Comparison of ENCODE assay signal across 11 cellular contexts in genomic region chr4:54784188-54784671, GRCh38.
DNase-seq lines count a peak whose midpoint lies in the region; ATAC-seq, FAIRE-seq and TF ChIP-seq lines count a peak whose summit lies in the region.
"Had no signal": no experiment of that assay in that cellular context is flagged by ENCODE, and none has a peak within 500 bp of the region (broad histone marks: within the 10 kb centered on the region; RNA-seq: fewer than 3 reads in every experiment).

No MANE protein-coding gene starts in this region.

- H3K27me3 ChIP-seq in upper lobe of right lung: no peaks in the 10 kb centered on the region

- peaks cover 0 to 2% of the 10 kb centered on the region in 2 donors for H3K27me3 Mint-ChIP-seq in natural killer cell (ENCODE audit: low read depth in 2 of 2)
- H3K27me3 Mint-ChIP-seq: stimulated activated naive CD8-positive, alpha-beta T cell treated with anti-CD3 and anti-CD28 coated beads, Interleukin-15, amount 100 ng/mL, for 72 hours had no signal

- H3K9me3 ChIP-seq in mucosa of descending colon (no peaks in the 10 kb centered on the region), upper lobe of right lung (no peaks in the 10 kb centered on the region)

- no peaks in the 10 kb centered on the region for H3K36me3 ChIP-seq in mucosa of descending colon (ENCODE audit: low read depth)
- H3K36me3 ChIP-seq in upper lobe of right lung: no peaks in the 10 kb centered on the region

- DNase-seq in NCI-H2227 treated with DMSO at 0.1 percent for 48 hours (lab: John Stamatoyannopoulos, UW) (peak; percentile 14), mucosa of descending colon (peak; percentile 58 to 73 (median 72)), upper lobe of right lung (peak; percentile 75), natural killer cell (no peak)
- DNase-seq in activated effector memory CD4-positive, alpha-beta T cell treated with Interleukin-2 at 50 U/mL for 16 hours: no peak
- DNase-seq: activated T-cell treated with anti-CD3 and anti-CD28 coated beads, Interleukin-2, amount 50 U/mL, for 72 hours; NCI-H524; stimulated activated naive CD8-positive, alpha-beta T cell treated with anti-CD3 and anti-CD28 coated beads, Interleukin-15, amount 100 ng/mL, for 72 hours had no signal

- H3K36me3 Mint-ChIP-seq in natural killer cell: no peaks in the 10 kb centered on the region

- no peak overlapping the region for H3K27ac Mint-ChIP-seq in natural killer cell
- H3K27ac Mint-ChIP-seq: activated T-cell treated with anti-CD3 and anti-CD28 coated beads, Interleukin-2, amount 50 U/mL, for 72 hours; stimulated activated naive CD8-positive, alpha-beta T cell treated with anti-CD3 and anti-CD28 coated beads, Interleukin-15, amount 100 ng/mL, for 72 hours had no signal

- TF ChIP-seq CTCF in mucosa of descending colon (IDR thresholded peaks at IDR 0.05): no peak
- no peak for TF ChIP-seq CTCF in upper lobe of right lung (IDR thresholded peaks at IDR 0.05)
- no peak for TF ChIP-seq CTCF in natural killer cell (IDR thresholded peaks at IDR 0.05)

- H3K4me3 ChIP-seq in mucosa of descending colon: no peak overlapping the region
- no peak overlapping the region for H3K4me3 ChIP-seq in upper lobe of right lung

- peaks cover 15% of the 10 kb centered on the region in 2 donors for H3K4me1 Mint-ChIP-seq in natural killer cell
- H3K4me1 Mint-ChIP-seq: stimulated activated naive CD8-positive, alpha-beta T cell treated with anti-CD3 and anti-CD28 coated beads, Interleukin-15, amount 100 ng/mL, for 72 hours had no signal

- H3K4me3 Mint-ChIP-seq in natural killer cell: no peak overlapping the region
- H3K4me3 Mint-ChIP-seq: activated T-cell treated with anti-CD3 and anti-CD28 coated beads, Interleukin-2, amount 50 U/mL, for 72 hours; stimulated activated naive CD8-positive, alpha-beta T cell treated with anti-CD3 and anti-CD28 coated beads, Interleukin-15, amount 100 ng/mL, for 72 hours had no signal

- FAIRE-seq in endometrium (lab: Jason Lieb, UNC): peak; percentile 50

- H3K9me3 Mint-ChIP-seq in natural killer cell: no peaks in the 10 kb centered on the region
- H3K9me3 Mint-ChIP-seq: stimulated activated naive CD8-positive, alpha-beta T cell treated with anti-CD3 and anti-CD28 coated beads, Interleukin-15, amount 100 ng/mL, for 72 hours had no signal

- ATAC-seq in mucosa of descending colon (peak; percentile 71), upper lobe of right lung (peak; percentile 78), natural killer cell (no peak), HG03097 (IDR thresholded peaks at IDR 0.05; ENCODE audit: low FRiP score, unreplicated experiment) (no peak)
- ATAC-seq in activated CD4-positive, CD25-positive, alpha-beta regulatory T cell treated with anti-CD3 and anti-CD28 coated beads, Interleukin-2, amount 50 U/mL, for 24 hours: no peak
- ATAC-seq: activated T-cell treated with anti-CD3 and anti-CD28 coated beads, Interleukin-2, amount 50 U/mL, for 72 hours; stimulated activated naive CD8-positive, alpha-beta T cell treated with anti-CD3 and anti-CD28 coated beads, Interleukin-15, amount 100 ng/mL, for 72 hours had no signal

- no peaks in the 10 kb centered on the region for H3K4me1 ChIP-seq in mucosa of descending colon (ENCODE audit: low read depth)
- H3K4me1 ChIP-seq in upper lobe of right lung: peaks cover 16% of the 10 kb centered on the region

- intact Hi-C loops in mucosa of descending colon (cut with DNase I, micrococcal nuclease): no loop called here
- intact Hi-C loops in upper lobe of right lung (cut with DNase I): no loop called here
- intact Hi-C loops in natural killer cell (cut with micrococcal nuclease): no loop called here

- H3K27ac ChIP-seq in upper lobe of right lung: peak overlapping the region; percentile 64

Comparison
In these comparisons a context has a peak if more than half of its experiments do, and no peak if none do; other contexts are left out.
1. DNase-seq: peak in NCI-H2227 treated with DMSO at 0.1 percent for 48 hours (single experiment), mucosa of descending colon (3 of 3) and upper lobe of right lung (single experiment); none in natural killer cell (single experiment) and activated effector memory CD4-positive, alpha-beta T cell treated with Interleukin-2 at 50 U/mL for 16 hours (single experiment).
2. ATAC-seq: peak in mucosa of descending colon (single experiment) and upper lobe of right lung (single experiment); none in natural killer cell (0 of 3), HG03097 (single experiment) and activated CD4-positive, CD25-positive, alpha-beta regulatory T cell treated with anti-CD3 and anti-CD28 coated beads, Interleukin-2, amount 50 U/mL, for 24 hours (0 of 2).